13 cellular contexts compared by ENCODE assay signal in the genomic region with DNA sequence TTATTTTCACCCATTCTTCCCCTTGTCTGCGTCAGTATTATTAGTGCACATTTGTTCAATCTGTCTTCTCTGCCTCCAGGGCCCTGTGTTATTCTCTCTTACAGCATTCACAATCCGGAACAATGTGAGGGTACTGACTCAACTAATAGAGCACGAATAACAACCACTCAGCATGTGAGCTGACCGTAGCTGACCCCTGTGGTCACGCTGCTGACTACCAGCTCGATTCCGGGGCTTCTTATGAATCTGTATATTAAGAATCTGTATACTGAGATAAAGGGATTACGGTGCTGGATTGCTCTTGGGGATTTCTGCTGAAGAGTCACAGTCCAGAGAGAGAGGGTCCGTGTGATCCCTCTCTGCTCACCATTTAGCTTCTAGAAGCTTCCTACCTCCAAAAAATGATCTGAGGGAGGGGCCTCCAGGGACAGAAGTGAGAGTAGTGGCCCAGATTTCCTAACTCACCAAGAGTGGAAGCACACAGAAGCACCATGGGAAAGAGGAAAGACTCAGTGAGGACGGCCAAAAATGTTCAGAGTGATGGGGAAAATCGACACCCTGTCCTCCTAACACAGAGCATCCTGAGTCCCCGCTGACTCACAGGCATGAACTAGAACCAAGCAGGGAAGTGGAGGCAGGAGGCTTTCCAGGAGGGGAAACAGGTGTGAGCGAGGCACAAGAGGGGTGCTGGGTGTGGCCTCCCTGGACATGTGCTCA.
DNase-seq lines count a peak whose midpoint lies in the region; FAIRE-seq and TF ChIP-seq lines count a peak whose summit lies in the region.
"Had no signal": no experiment of that assay in that cellular context is flagged by ENCODE, and none has a peak within 500 bp of the region (broad histone marks: within the 10 kb centered on the region; RNA-seq: fewer than 3 reads in every experiment).

No MANE protein-coding gene starts in this region.

- no peak overlapping the region for H2AFZ ChIP-seq in astrocyte (ENCODE audit: low read depth, low read length)
- H2AFZ ChIP-seq in smooth muscle cell (ENCODE audit: low read depth), result no peak overlapping the region

- peak; percentile 78 for FAIRE-seq in astrocyte (lab: Jason Lieb, UNC)

- no peaks in the 10 kb centered on the region for H3F3A ChIP-seq in smooth muscle cell (ENCODE audit: low read depth)

- peak overlapping the region; percentile 51 for H3K27ac Mint-ChIP-seq in astrocyte (ENCODE audit: unreplicated experiment)
- H3K27ac Mint-ChIP-seq: activated B cell treated with CpG ODN at 0.5 μM for 24 hours; activated T-helper 17 cell treated with anti-CD3 and anti-CD28 coated beads, Interleukin-2, amount 50 U/mL, for 72 hours had no signal

- no peaks in the 10 kb centered on the region for H3K27me3 ChIP-seq in astrocyte (ENCODE audit: insufficient read depth, low read length)
- H3K27me3 ChIP-seq in smooth muscle cell (ENCODE audit: low read depth), result no peaks in the 10 kb centered on the region
- H3K27me3 ChIP-seq: upper lobe of right lung had no signal

- H3K79me2 ChIP-seq in astrocyte (ENCODE audit: insufficient read depth, low read length) (no peaks in the 10 kb centered on the region), smooth muscle cell (ENCODE audit: low read depth) (no peaks in the 10 kb centered on the region)

- TF ChIP-seq CTCF in HFF-Myc (IDR thresholded peaks at IDR 0.05; ENCODE audit: low read depth, low read length, missing control alignments), result no peak
- TF ChIP-seq CTCF in astrocyte (IDR thresholded peaks at IDR 0.05; ENCODE audit: insufficient read depth, low read depth, low read length), result no peak
- TF ChIP-seq CTCF in smooth muscle cell (IDR thresholded peaks at IDR 0.05; ENCODE audit: borderline replicate concordance, insufficient read depth, poor library complexity, severe bottlenecking), result no peak

- no peak overlapping the region for H3K4me3 Mint-ChIP-seq in astrocyte (ENCODE audit: unreplicated experiment)
- H3K4me3 Mint-ChIP-seq: activated B cell treated with CpG ODN at 0.5 μM for 24 hours; activated T-helper 17 cell treated with anti-CD3 and anti-CD28 coated beads, Interleukin-2, amount 50 U/mL, for 72 hours had no signal

- H3K27ac ChIP-seq in astrocyte (ENCODE audit: low read depth, low read length), result peak overlapping the region; percentile 85
- H3K27ac ChIP-seq in smooth muscle cell (ENCODE audit: low read depth), result peak overlapping the region; percentile 45
- H3K27ac ChIP-seq: upper lobe of right lung had no signal

- H3K4me3 ChIP-seq in HFF-Myc (replicated peaks; ENCODE audit: low read depth, low read length), result no peak overlapping the region
- H3K4me3 ChIP-seq in astrocyte (ENCODE audit: insufficient read depth, low read depth, low read length), result peak overlapping the region; percentile 1
- H3K4me3 ChIP-seq in smooth muscle cell, result no peak overlapping the region
- H3K4me3 ChIP-seq: upper lobe of right lung had no signal

- no peaks in the 10 kb centered on the region for H3K27me3 Mint-ChIP-seq in astrocyte (ENCODE audit: low read depth, unreplicated experiment)
- H3K27me3 Mint-ChIP-seq: activated B cell treated with CpG ODN at 0.5 μM for 24 hours had no signal

- DNase-seq in HFF-Myc (ENCODE audit: extremely low read depth, low read depth), result peak; percentile 81
- DNase-seq in astrocyte (ENCODE audit: low read depth), result peak; percentile 100
- DNase-seq in hepatic stellate cell (ENCODE audit: low spot score), result peak; percentile 84
- DNase-seq in smooth muscle cell (lab: John Stamatoyannopoulos, UW; ENCODE audit: unreplicated experiment), result no peak
- no peak for DNase-seq in NCI-H187 (lab: John Stamatoyannopoulos, UW)
- no peak for DNase-seq in SHP77 (lab: John Stamatoyannopoulos, UW)
- no peak for DNase-seq in NCI-H345 treated with DMSO at 0.1 percent for 48 hours (lab: John Stamatoyannopoulos, UW; ENCODE audit: unreplicated experiment)
- DNase-seq: activated B cell treated with CpG ODN at 0.5 μM for 24 hours, cortex of kidney, NCI-H1930, nucleus accumbens, upper lobe of right lung had no signal

- H3K36me3 Mint-ChIP-seq in astrocyte (ENCODE audit: low read depth, unreplicated experiment), result no peaks in the 10 kb centered on the region

- H3K9me3 ChIP-seq in astrocyte (ENCODE audit: insufficient read depth, low read depth, low read length) (no peaks in the 10 kb centered on the region), smooth muscle cell (replicated peaks; ENCODE audit: low read depth) (no peaks in the 10 kb centered on the region)
- H3K9me3 ChIP-seq: upper lobe of right lung had no signal

- WGBS in smooth muscle cell (ENCODE audit: low lambda C conversion rate), result 66% methylated on average over 13 of the region's 13 CpGs

- H3K4me1 Mint-ChIP-seq in astrocyte (ENCODE audit: low read depth, unreplicated experiment), result peaks cover 26% of the 10 kb centered on the region
- H3K4me1 Mint-ChIP-seq: activated B cell treated with CpG ODN at 0.5 μM for 24 hours; activated T-helper 17 cell treated with anti-CD3 and anti-CD28 coated beads, Interleukin-2, amount 50 U/mL, for 72 hours had no signal

- H3K4me2 ChIP-seq in astrocyte (ENCODE audit: low read length) (peak overlapping the region; percentile 70), smooth muscle cell (peak overlapping the region; percentile 47)

- H3K36me3 ChIP-seq in astrocyte (ENCODE audit: insufficient read depth, low read length), result no peaks in the 10 kb centered on the region
- no peaks in the 10 kb centered on the region for H3K36me3 ChIP-seq in smooth muscle cell (ENCODE audit: low read depth)
- H3K36me3 ChIP-seq: upper lobe of right lung had no signal

- H3K9ac ChIP-seq in astrocyte (ENCODE audit: low read length), result peak overlapping the region; percentile 75
- H3K9ac ChIP-seq in smooth muscle cell (ENCODE audit: low read depth), result no peak overlapping the region

- H4K20me1 ChIP-seq in astrocyte (ENCODE audit: insufficient read depth, low read length) (no peaks in the 10 kb centered on the region), smooth muscle cell (ENCODE audit: low read depth) (no peaks in the 10 kb centered on the region)

- peaks cover 9% of the 10 kb centered on the region for H3K9me3 Mint-ChIP-seq in astrocyte (ENCODE audit: unreplicated experiment)
- H3K9me3 Mint-ChIP-seq: activated B cell treated with CpG ODN at 0.5 μM for 24 hours had no signal

- H3K4me1 ChIP-seq in astrocyte (ENCODE audit: insufficient read depth, low read length) (peaks cover 30% of the 10 kb centered on the region), smooth muscle cell (ENCODE audit: low read depth) (peaks cover 7% of the 10 kb centered on the region)
- H3K4me1 ChIP-seq: upper lobe of right lung had no signal

Comparison
In these comparisons a context has a peak if more than half of its experiments do, and no peak if none do; other contexts are left out.
1. DNase-seq: peak in HFF-Myc (single experiment), astrocyte (single experiment) and hepatic stellate cell (single experiment); none in smooth muscle cell (single experiment), NCI-H187 (0 of 2), SHP77 (0 of 2) and NCI-H345 treated with DMSO at 0.1 percent for 48 hours (single experiment).